In the genomic region with DNA sequence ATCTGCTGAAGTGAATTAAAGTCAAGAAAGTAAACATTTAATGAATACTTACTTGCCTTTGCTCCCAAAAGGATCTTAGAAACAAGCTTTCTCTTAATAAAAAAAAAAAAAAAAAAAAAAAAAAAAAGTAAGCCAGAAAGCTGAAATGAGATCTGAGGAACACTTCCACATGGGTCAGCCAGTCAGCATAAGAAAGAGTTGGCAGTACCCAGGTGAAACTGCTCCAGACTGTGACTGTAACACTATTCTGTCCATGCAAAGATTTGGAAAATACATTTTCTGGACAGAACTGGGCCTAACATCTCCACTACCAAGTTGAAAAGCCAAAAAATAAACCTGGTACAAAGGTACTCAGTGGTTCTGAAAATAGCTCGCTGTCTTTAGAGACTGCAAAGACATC, we compare ENCODE assay signal across 31 cellular contexts.
DNase-seq lines count a peak whose midpoint lies in the region; ATAC-seq and TF ChIP-seq lines count a peak whose summit lies in the region.
"Had no signal": no experiment of that assay in that cellular context is flagged by ENCODE, and none has a peak within 500 bp of the region (broad histone marks: within the 10 kb centered on the region; RNA-seq: fewer than 3 reads in every experiment).

No MANE protein-coding gene starts in this region.

- intact Hi-C loops in left ventricle myocardium inferior (cut with micrococcal nuclease) (no loop called here), left ventricle myocardium superior (cut with micrococcal nuclease) (no loop called here), gastrocnemius medialis (cut with DNase I; ENCODE audit: low total_unique reads) (loop anchor here (5.0 kb wide), 1 partner anchor 113 kb away; no protein-coding TSS in a partner anchor), uterus (cut with DNase I; ENCODE audit: low total_unique reads) (no loop called here)
- intact Hi-C loops in dendritic cell treated with granulocyte-macrophage colony-stimulating factor and Interleukin-4, amounts not matched to agents 40 ng/mL and 50 ng/mL, for 4 days (cut with micrococcal nuclease), result no loop called here

- no peaks in the 10 kb centered on the region for H3K9me3 Mint-ChIP-seq in dendritic cell treated with granulocyte-macrophage colony-stimulating factor and Interleukin-4, amounts not matched to agents 40 ng/mL and 50 ng/mL, for 4 days
- no peaks in the 10 kb centered on the region for H3K9me3 Mint-ChIP-seq in CD8-positive, alpha-beta memory T cell
- H3K9me3 Mint-ChIP-seq: activated B cell treated with CpG ODN at 0.5 μM for 24 hours; activated naive CD4-positive, alpha-beta T cell treated with anti-CD3 and anti-CD28 coated beads, Interleukin-2, amount 10 ng/mL, durations not matched to agents 7 days and 5 days; CD8-positive, alpha-beta T cell; effector memory CD8-positive, alpha-beta T cell; HFFc6; naive thymus-derived CD8-positive, alpha-beta T cell had no signal

- no peaks in the 10 kb centered on the region for H3K9me3 ChIP-seq in left ventricle myocardium inferior (replicated peaks)
- H3K9me3 ChIP-seq in gastrocnemius medialis, result no peaks in the 10 kb centered on the region
- H3K9me3 ChIP-seq in uterus, result no peaks in the 10 kb centered on the region
- no peaks in the 10 kb centered on the region for H3K9me3 ChIP-seq in CD8-positive, alpha-beta memory T cell (ENCODE audit: low read length)
- H3K9me3 ChIP-seq: spleen had no signal

- H3K27ac Mint-ChIP-seq in dendritic cell treated with granulocyte-macrophage colony-stimulating factor and Interleukin-4, amounts not matched to agents 40 ng/mL and 50 ng/mL, for 4 days, result peak overlapping the region; percentile 69
- H3K27ac Mint-ChIP-seq in CD8-positive, alpha-beta memory T cell, result peak overlapping the region in 1 of 8 donors; percentile 7
- H3K27ac Mint-ChIP-seq: activated B cell treated with CpG ODN at 0.5 μM for 24 hours; activated naive CD4-positive, alpha-beta T cell treated with anti-CD3 and anti-CD28 coated beads, Interleukin-2, amount 10 ng/mL, durations not matched to agents 7 days and 5 days; CD8-positive, alpha-beta T cell; HFFc6 had no signal

- POLR2A ChIA-PET in CD8-positive, alpha-beta memory T cell (lab: Charles Lee), result no interaction called here

- no peaks in the 10 kb centered on the region for H3K36me3 ChIP-seq in left ventricle myocardium inferior
- no peaks in the 10 kb centered on the region for H3K36me3 ChIP-seq in gastrocnemius medialis
- H3K36me3 ChIP-seq in uterus, result no peaks in the 10 kb centered on the region
- no peaks in the 10 kb centered on the region for H3K36me3 ChIP-seq in CD8-positive, alpha-beta memory T cell (ENCODE audit: insufficient read depth, low read length)
- H3K36me3 ChIP-seq: spleen had no signal

- H3K4me3 ChIP-seq in left ventricle myocardium inferior (no peak overlapping the region), gastrocnemius medialis (no peak overlapping the region), uterus (no peak overlapping the region)
- H3K4me3 ChIP-seq in CD8-positive, alpha-beta memory T cell (ENCODE audit: low read length), result no peak overlapping the region
- H3K4me3 ChIP-seq: hepatocyte, spleen had no signal

- TF ChIP-seq POLR2A in gastrocnemius medialis (IDR thresholded peaks at IDR 0.05), result no peak
- no peak for TF ChIP-seq POLR2A in uterus (IDR thresholded peaks at IDR 0.05)

- TF ChIP-seq CTCF in left ventricle myocardium inferior (IDR thresholded peaks at IDR 0.05; ENCODE audit: borderline replicate concordance) (no peak), gastrocnemius medialis (IDR thresholded peaks at IDR 0.05 in 4 of 5, conservative IDR thresholded peaks at IDR 0.05 in 1 of 5) (no peak), uterus (IDR thresholded peaks at IDR 0.05) (no peak)

- no peaks in the 10 kb centered on the region for H3K27me3 Mint-ChIP-seq in dendritic cell treated with granulocyte-macrophage colony-stimulating factor and Interleukin-4, amounts not matched to agents 40 ng/mL and 50 ng/mL, for 4 days
- no peaks in the 10 kb centered on the region for H3K27me3 Mint-ChIP-seq in CD8-positive, alpha-beta memory T cell
- H3K27me3 Mint-ChIP-seq: activated B cell treated with CpG ODN at 0.5 μM for 24 hours; activated naive CD4-positive, alpha-beta T cell treated with anti-CD3 and anti-CD28 coated beads, Interleukin-2, amount 10 ng/mL, durations not matched to agents 7 days and 5 days; effector memory CD8-positive, alpha-beta T cell; naive thymus-derived CD8-positive, alpha-beta T cell had no signal

- peaks cover 4% of the 10 kb centered on the region for H3K36me3 Mint-ChIP-seq in dendritic cell treated with granulocyte-macrophage colony-stimulating factor and Interleukin-4, amounts not matched to agents 40 ng/mL and 50 ng/mL, for 4 days (ENCODE audit: low read depth)
- H3K36me3 Mint-ChIP-seq in CD8-positive, alpha-beta memory T cell, result peaks cover 0 to 30% (median 19%) of the 10 kb centered on the region in 3 donors

- no peak overlapping the region for H3K4me3 Mint-ChIP-seq in dendritic cell treated with granulocyte-macrophage colony-stimulating factor and Interleukin-4, amounts not matched to agents 40 ng/mL and 50 ng/mL, for 4 days
- no peak overlapping the region for H3K4me3 Mint-ChIP-seq in CD8-positive, alpha-beta memory T cell
- H3K4me3 Mint-ChIP-seq: activated B cell treated with CpG ODN at 0.5 μM for 24 hours; activated naive CD4-positive, alpha-beta T cell treated with anti-CD3 and anti-CD28 coated beads, Interleukin-2, amount 10 ng/mL, durations not matched to agents 7 days and 5 days; CD8-positive, alpha-beta T cell; effector memory CD8-positive, alpha-beta T cell; HFFc6; naive thymus-derived CD8-positive, alpha-beta T cell had no signal

- peak overlapping the region; percentile 64 for H3K27ac ChIP-seq in left ventricle myocardium inferior (replicated peaks)
- peak overlapping the region; percentile 44 to 66 (median 54) for H3K27ac ChIP-seq in gastrocnemius medialis
- peak overlapping the region; percentile 76 to 78 for H3K27ac ChIP-seq in uterus
- no peak overlapping the region for H3K27ac ChIP-seq in CD8-positive, alpha-beta memory T cell (ENCODE audit: low read depth, low read length)
- H3K27ac ChIP-seq: hepatocyte had no signal

- peaks cover 68% of the 10 kb centered on the region for H3K4me1 Mint-ChIP-seq in dendritic cell treated with granulocyte-macrophage colony-stimulating factor and Interleukin-4, amounts not matched to agents 40 ng/mL and 50 ng/mL, for 4 days (ENCODE audit: low read depth)
- H3K4me1 Mint-ChIP-seq in CD8-positive, alpha-beta memory T cell, result peaks cover 5 to 22% (median 18%) of the 10 kb centered on the region in 3 donors

- ATAC-seq in left ventricle myocardium superior (no peak), gastrocnemius medialis (peak; percentile 51 to 55), HG03025 (IDR thresholded peaks at IDR 0.05; ENCODE audit: low FRiP score, unreplicated experiment) (no peak)
- ATAC-seq: CD8-positive, alpha-beta T cell; effector memory CD8-positive, alpha-beta T cell; left colon; naive thymus-derived CD8-positive, alpha-beta T cell had no signal

- DNase-seq in left ventricle myocardium inferior (no peak), left ventricle myocardium superior (no peak), gastrocnemius medialis (no peak), uterus (no peak), NCI-H2029 treated with DMSO at 0.1 percent for 48 hours (lab: John Stamatoyannopoulos, UW) (no peak)
- DNase-seq in CD8-positive, alpha-beta memory T cell, result no peak
- DNase-seq: 8988T; activated B cell treated with CpG ODN at 0.5 μM for 24 hours; activated CD4-positive, alpha-beta T cell treated with anti-CD3 and anti-CD28 coated beads, Interleukin-2, amount 50 U/mL, for 4 hours; activated naive CD4-positive, alpha-beta T cell treated with anti-CD3 and anti-CD28 coated beads, Interleukin-2, amount 10 ng/mL, durations not matched to agents 7 days and 5 days; AML-193; amygdala; CD8-positive, alpha-beta T cell; DMS153; effector memory CD8-positive, alpha-beta T cell; foreskin melanocyte; GOT3; left colon; midbrain; naive thymus-derived CD8-positive, alpha-beta T cell; NCI-H1105; NCI-H187 treated with DMSO at 0.1 percent for 48 hours; NCI-H526 treated with DMSO at 0.1 percent for 48 hours; occipital lobe; retina; spleen; substantia nigra had no signal

- in situ Hi-C loops in gastrocnemius medialis (cut with MboI; ENCODE audit: low sequenced_read_pairs in 4 of 4), result no loop called here

- CTCF ChIA-PET in CD8-positive, alpha-beta memory T cell (lab: Charles Lee), result no interaction called here

- H3K4me1 ChIP-seq in left ventricle myocardium inferior (peaks cover 73% of the 10 kb centered on the region), gastrocnemius medialis (peaks cover 71 to 75% of the 10 kb centered on the region in 2 donors), uterus (peaks cover 9 to 33% of the 10 kb centered on the region in 2 donors)
- no peaks in the 10 kb centered on the region for H3K4me1 ChIP-seq in CD8-positive, alpha-beta memory T cell (ENCODE audit: insufficient read depth, low read length)

- no peaks in the 10 kb centered on the region for H3K27me3 ChIP-seq in left ventricle myocardium inferior (ENCODE audit: low read depth)
- H3K27me3 ChIP-seq in gastrocnemius medialis, result no peaks in the 10 kb centered on the region
- H3K27me3 ChIP-seq in uterus, result no peaks in the 10 kb centered on the region
- no peaks in the 10 kb centered on the region for H3K27me3 ChIP-seq in CD8-positive, alpha-beta memory T cell (ENCODE audit: insufficient read depth, low read length, poor library complexity, severe bottlenecking)
- H3K27me3 ChIP-seq: hepatocyte, spleen had no signal

Comparison
In these comparisons a context has a peak if more than half of its experiments do, and no peak if none do; other contexts are left out.
1. ATAC-seq: peak in gastrocnemius medialis (2 of 2); none in left ventricle myocardium superior (single experiment) and HG03025 (single experiment).